Comparison of ENCODE assay signal across 2 cellular contexts in genomic region chr1:88661188-88661587, GRCh38.
TF ChIP-seq lines count a peak whose summit lies in the region.

No MANE protein-coding gene starts in this region.

TF ChIP-seq in SK-N-SH, 30 proteins besides CTCF, POLR2A, EP300 and RAD21 (continued from another document):
- TF ChIP-seq, protein P1, sequence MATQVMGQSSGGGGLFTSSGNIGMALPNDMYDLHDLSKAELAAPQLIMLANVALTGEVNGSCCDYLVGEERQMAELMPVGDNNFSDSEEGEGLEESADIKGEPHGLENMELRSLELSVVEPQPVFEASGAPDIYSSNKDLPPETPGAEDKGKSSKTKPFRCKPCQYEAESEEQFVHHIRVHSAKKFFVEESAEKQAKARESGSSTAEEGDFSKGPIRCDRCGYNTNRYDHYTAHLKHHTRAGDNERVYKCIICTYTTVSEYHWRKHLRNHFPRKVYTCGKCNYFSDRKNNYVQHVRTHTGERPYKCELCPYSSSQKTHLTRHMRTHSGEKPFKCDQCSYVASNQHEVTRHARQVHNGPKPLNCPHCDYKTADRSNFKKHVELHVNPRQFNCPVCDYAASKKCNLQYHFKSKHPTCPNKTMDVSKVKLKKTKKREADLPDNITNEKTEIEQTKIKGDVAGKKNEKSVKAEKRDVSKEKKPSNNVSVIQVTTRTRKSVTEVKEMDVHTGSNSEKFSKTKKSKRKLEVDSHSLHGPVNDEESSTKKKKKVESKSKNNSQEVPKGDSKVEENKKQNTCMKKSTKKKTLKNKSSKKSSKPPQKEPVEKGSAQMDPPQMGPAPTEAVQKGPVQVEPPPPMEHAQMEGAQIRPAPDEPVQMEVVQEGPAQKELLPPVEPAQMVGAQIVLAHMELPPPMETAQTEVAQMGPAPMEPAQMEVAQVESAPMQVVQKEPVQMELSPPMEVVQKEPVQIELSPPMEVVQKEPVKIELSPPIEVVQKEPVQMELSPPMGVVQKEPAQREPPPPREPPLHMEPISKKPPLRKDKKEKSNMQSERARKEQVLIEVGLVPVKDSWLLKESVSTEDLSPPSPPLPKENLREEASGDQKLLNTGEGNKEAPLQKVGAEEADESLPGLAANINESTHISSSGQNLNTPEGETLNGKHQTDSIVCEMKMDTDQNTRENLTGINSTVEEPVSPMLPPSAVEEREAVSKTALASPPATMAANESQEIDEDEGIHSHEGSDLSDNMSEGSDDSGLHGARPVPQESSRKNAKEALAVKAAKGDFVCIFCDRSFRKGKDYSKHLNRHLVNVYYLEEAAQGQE (IDR thresholded peaks at IDR 0.05; ENCODE audit: low read depth, low read length) = no peak
- no peak for TF ChIP-seq RCOR1 (IDR thresholded peaks at IDR 0.05; ENCODE audit: low read length)
- TF ChIP-seq FOXM1 (IDR thresholded peaks at IDR 0.05; ENCODE audit: low read depth) = no peak
- TF ChIP-seq JUND (IDR thresholded peaks at IDR 0.05) = no peak
- TF ChIP-seq FOSL2 (IDR thresholded peaks at IDR 0.05; ENCODE audit: borderline replicate concordance, low read depth) = no peak
- TF ChIP-seq MAX (IDR thresholded peaks at IDR 0.05; ENCODE audit: low read depth) = no peak
- TF ChIP-seq, protein P2, sequence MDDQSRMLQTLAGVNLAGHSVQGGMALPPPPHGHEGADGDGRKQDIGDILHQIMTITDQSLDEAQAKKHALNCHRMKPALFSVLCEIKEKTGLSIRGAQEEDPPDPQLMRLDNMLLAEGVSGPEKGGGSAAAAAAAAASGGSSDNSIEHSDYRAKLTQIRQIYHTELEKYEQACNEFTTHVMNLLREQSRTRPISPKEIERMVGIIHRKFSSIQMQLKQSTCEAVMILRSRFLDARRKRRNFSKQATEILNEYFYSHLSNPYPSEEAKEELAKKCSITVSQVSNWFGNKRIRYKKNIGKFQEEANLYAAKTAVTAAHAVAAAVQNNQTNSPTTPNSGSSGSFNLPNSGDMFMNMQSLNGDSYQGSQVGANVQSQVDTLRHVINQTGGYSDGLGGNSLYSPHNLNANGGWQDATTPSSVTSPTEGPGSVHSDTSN (IDR thresholded peaks at IDR 0.05) = no peak
- TF ChIP-seq POLR2AphosphoS5 (IDR thresholded peaks at IDR 0.05; ENCODE audit: low read depth, low read length) = no peak
- TF ChIP-seq, protein P3, sequence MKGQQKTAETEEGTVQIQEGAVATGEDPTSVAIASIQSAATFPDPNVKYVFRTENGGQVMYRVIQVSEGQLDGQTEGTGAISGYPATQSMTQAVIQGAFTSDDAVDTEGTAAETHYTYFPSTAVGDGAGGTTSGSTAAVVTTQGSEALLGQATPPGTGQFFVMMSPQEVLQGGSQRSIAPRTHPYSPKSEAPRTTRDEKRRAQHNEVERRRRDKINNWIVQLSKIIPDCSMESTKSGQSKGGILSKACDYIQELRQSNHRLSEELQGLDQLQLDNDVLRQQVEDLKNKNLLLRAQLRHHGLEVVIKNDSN (IDR thresholded peaks at IDR 0.05; ENCODE audit: borderline replicate concordance, low read depth) = no peak
- TF ChIP-seq CHD2 (IDR thresholded peaks at IDR 0.05; ENCODE audit: low read length, partially characterized antibody) = no peak
- TF ChIP-seq EZH2phosphoT487 (IDR thresholded peaks at IDR 0.05; ENCODE audit: borderline replicate concordance, low read depth) = no peak
- TF ChIP-seq MEF2A (IDR thresholded peaks at IDR 0.05; ENCODE audit: borderline replicate concordance, low read depth) = no peak

TF ChIP-seq in SK-N-SH treated with all-trans-retinoic acid at 6 μM for 48 hours, 23 proteins besides CTCF, POLR2A, EP300 and RAD21 (continued from another document):
- TF ChIP-seq ARNTL (CRISPR knock-in tag; IDR thresholded peaks at IDR 0.05; ENCODE audit: borderline replicate concordance, low read depth) (no peak), RARB (CRISPR knock-in tag; IDR thresholded peaks at IDR 0.05) (no peak), ISL1 (CRISPR knock-in tag; IDR thresholded peaks at IDR 0.05) (no peak)
- TF ChIP-seq, protein P4, sequence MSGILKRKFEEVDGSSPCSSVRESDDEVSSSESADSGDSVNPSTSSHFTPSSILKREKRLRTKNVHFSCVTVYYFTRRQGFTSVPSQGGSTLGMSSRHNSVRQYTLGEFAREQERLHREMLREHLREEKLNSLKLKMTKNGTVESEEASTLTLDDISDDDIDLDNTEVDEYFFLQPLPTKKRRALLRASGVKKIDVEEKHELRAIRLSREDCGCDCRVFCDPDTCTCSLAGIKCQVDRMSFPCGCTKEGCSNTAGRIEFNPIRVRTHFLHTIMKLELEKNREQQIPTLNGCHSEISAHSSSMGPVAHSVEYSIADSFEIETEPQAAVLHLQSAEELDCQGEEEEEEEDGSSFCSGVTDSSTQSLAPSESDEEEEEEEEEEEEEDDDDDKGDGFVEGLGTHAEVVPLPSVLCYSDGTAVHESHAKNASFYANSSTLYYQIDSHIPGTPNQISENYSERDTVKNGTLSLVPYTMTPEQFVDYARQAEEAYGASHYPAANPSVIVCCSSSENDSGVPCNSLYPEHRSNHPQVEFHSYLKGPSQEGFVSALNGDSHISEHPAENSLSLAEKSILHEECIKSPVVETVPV (CRISPR knock-in tag; IDR thresholded peaks at IDR 0.05) = no peak
